In the genomic region with DNA sequence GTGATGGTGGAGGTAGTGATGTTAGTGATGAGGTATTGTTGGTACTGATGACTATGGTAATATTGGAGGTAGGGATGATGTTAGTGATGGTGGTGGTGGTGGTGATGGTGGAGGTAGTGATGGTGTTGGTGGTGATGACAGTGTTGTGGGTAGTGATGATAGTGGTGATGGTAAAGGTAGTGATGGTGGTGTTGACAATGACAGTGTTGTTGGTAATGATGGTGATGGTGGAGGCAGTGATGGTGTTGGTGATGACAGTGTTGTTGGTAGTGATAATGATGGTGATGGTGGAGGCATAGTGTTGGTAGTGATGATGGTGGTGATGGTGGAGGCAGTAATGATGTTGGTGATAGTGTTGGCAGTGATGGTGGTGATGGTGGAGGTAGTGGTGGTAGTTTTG, we compare ENCODE assay signal across 7 cellular contexts.
"Had no signal": no experiment of that assay in that cellular context is flagged by ENCODE, and none has a peak within 500 bp of the region (broad histone marks: within the 10 kb centered on the region; RNA-seq: fewer than 3 reads in every experiment).

No MANE protein-coding gene starts in this region.

- H3K9ac ChIP-seq: GM23248, KMS-11 had no signal

- H3K4me3 ChIP-seq: GM23248 had no signal

- FAIRE-seq: H54 had no signal

- H3K27ac ChIP-seq: GM23248, KMS-11 had no signal

- H2AFZ ChIP-seq: GM23248 had no signal

- DNase-seq: GM23248, GOT3, H9, HCEC 1CT, HFFc6 had no signal

- H3K4me2 ChIP-seq: KMS-11 had no signal
